Comparison of ENCODE assay signal across 9 cellular contexts in the genomic region with DNA sequence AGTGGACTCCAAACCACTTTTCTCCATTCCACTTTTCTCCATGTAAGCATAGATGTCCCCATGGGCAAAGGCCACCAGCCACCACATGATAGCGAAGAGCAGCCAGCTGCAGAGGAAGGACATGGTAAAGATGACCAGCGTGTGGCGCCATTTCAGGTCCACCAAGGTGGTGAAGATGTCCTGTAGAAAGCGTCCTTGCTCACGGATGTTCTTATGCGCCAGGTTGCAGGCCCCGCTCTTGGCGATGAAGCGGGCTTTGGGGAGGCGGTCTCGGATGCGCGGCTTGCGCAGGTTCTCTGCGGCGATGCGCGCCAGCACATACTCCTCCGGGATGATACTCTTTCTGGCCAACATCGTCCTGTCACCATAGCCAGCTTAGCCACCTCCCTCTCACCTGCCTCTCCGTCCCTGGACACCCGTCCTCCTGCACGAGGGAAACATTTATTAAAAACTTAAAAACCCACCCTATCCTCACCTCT. TPM values are rescaled to one million over a fixed set of nuclear protein-coding genes. Genes with fewer than 3 reads are reported as not detected.
DNase-seq lines count a peak whose midpoint lies in the region; ATAC-seq and TF ChIP-seq lines count a peak whose summit lies in the region.
"Had no signal": no experiment of that assay in that cellular context is flagged by ENCODE, and none has a peak within 500 bp of the region (broad histone marks: within the 10 kb centered on the region; RNA-seq: fewer than 3 reads in every experiment).

No MANE protein-coding gene starts in this region.

- H3K27ac Mint-ChIP-seq in activated naive CD4-positive, alpha-beta T cell treated with anti-CD3 and anti-CD28 coated beads, Interleukin-2, amount 50 U/mL, for 24 hours: no peak overlapping the region

- H3K4me3 ChIP-seq in brain microvascular endothelial cell (ENCODE audit: low read depth, low read length): peak overlapping the region; percentile 63

- no peaks in the 10 kb centered on the region for H3K27me3 ChIP-seq in brain microvascular endothelial cell (replicated peaks)

- peaks cover 44% of the 10 kb centered on the region for H3K27me3 Mint-ChIP-seq in activated naive CD4-positive, alpha-beta T cell treated with anti-CD3 and anti-CD28 coated beads, Interleukin-2, amount 50 U/mL, for 24 hours

- in situ Hi-C loops in brain microvascular endothelial cell (cut with HindIII; ENCODE audit: low pct_ligation_motif_present, low sequenced_read_pairs): no loop called here

- no peak for DNase-seq in activated naive CD4-positive, alpha-beta T cell treated with Interleukin-2 at 50 U/mL for 16 hours
- DNase-seq in brain microvascular endothelial cell (peak; percentile 27), left lobe of liver (ENCODE audit: low spot score) (peak; percentile 93), ureter (ENCODE audit: low spot score) (peak; percentile 53), NCI-H2227 (lab: John Stamatoyannopoulos, UW; ENCODE audit: unreplicated experiment) (no peak), COLO668 (lab: John Stamatoyannopoulos, UW; ENCODE audit: unreplicated experiment) (no peak)

- H3K4me3 Mint-ChIP-seq in activated naive CD4-positive, alpha-beta T cell treated with anti-CD3 and anti-CD28 coated beads, Interleukin-2, amount 50 U/mL, for 24 hours: peak overlapping the region; percentile 13

- no peaks in the 10 kb centered on the region for H3K36me3 Mint-ChIP-seq in activated naive CD4-positive, alpha-beta T cell treated with anti-CD3 and anti-CD28 coated beads, Interleukin-2, amount 50 U/mL, for 24 hours

- no peaks in the 10 kb centered on the region for H3K36me3 ChIP-seq in brain microvascular endothelial cell (replicated peaks)

- peaks cover 16% of the 10 kb centered on the region for H3K4me1 Mint-ChIP-seq in activated naive CD4-positive, alpha-beta T cell treated with anti-CD3 and anti-CD28 coated beads, Interleukin-2, amount 50 U/mL, for 24 hours

- no peak overlapping the region for H3K27ac ChIP-seq in brain microvascular endothelial cell
- H3K27ac ChIP-seq: VCaP had no signal

- peak; percentile 75 for ATAC-seq in left lobe of liver
- ATAC-seq in HG02623 (IDR thresholded peaks at IDR 0.05; ENCODE audit: unreplicated experiment): no peak

- no peaks in the 10 kb centered on the region for H3K9me3 Mint-ChIP-seq in activated naive CD4-positive, alpha-beta T cell treated with anti-CD3 and anti-CD28 coated beads, Interleukin-2, amount 50 U/mL, for 24 hours

- peak; percentile 62 for TF ChIP-seq CTCF in brain microvascular endothelial cell (IDR thresholded peaks at IDR 0.05; ENCODE audit: low read depth, low read length, missing control alignments)

RNA-seq across cellular contexts. Expression of a gene that starts 1.2 kb away (rescaled TPM):
- total RNA-seq in left lobe of liver: 26.0 TPM
- 10.5 TPM for total RNA-seq in ureter

Comparison
In these comparisons a context has a peak if more than half of its experiments do, and no peak if none do; other contexts are left out.
1. DNase-seq: peak in brain microvascular endothelial cell (single experiment), left lobe of liver (single experiment) and ureter (single experiment); none in activated naive CD4-positive, alpha-beta T cell treated with Interleukin-2 at 50 U/mL for 16 hours (single experiment), NCI-H2227 (single experiment) and COLO668 (single experiment).